ENCODE assay signal across 31 cellular contexts in the genomic region with DNA sequence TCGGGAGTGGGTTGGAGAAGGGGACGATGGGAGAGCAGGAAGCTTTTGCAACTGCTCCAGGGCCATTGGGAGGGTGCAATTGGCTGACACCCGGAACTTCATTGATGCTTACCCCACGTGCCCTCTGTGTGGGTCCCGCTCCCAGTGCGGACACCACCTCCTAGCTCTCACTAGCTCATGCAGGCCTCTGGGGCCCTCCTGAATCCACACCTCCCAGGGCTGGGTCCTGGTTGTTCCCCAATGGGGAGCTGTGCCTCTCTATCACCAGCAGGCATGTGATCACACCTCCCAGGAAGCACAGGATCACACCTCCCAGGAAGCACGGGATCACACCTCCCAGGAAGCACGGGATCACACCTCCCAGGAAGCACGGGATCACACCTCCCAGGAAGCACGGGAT. TPM values are rescaled to one million over a fixed set of nuclear protein-coding genes. Genes with fewer than 3 reads are reported as not detected.
"Had no signal": no experiment of that assay in that cellular context is flagged by ENCODE, and none has a peak within 500 bp of the region (broad histone marks: within the 10 kb centered on the region; RNA-seq: fewer than 3 reads in every experiment).

No MANE protein-coding gene starts in this region.

- H3K36me3 Mint-ChIP-seq: naive thymus-derived CD4-positive, alpha-beta T cell; neural progenitor cell; stimulated activated naive B cell treated with anti-CD40 and anti-IgM and Interleukin-4, amounts not matched to agents 10 μg/mL and 1 μg/mL and 100 μg/mL, for 72 hours had no signal

- H2AFZ ChIP-seq: neural progenitor cell, parathyroid adenoma had no signal

- H3K27ac Mint-ChIP-seq: naive thymus-derived CD4-positive, alpha-beta T cell; nephron; neural progenitor cell; progenitor cell of endocrine pancreas; stimulated activated effector memory CD8-positive, alpha-beta T cell treated with anti-CD3 and anti-CD28 coated beads, Interleukin-12 subunit alpha, Interleukin-12 subunit beta, amount 100 ng/mL, for 72 hours; stimulated activated naive B cell treated with anti-CD40 and anti-IgM and Interleukin-4, amounts not matched to agents 10 μg/mL and 1 μg/mL and 100 μg/mL, for 72 hours; stimulated activated naive CD8-positive, alpha-beta T cell treated with anti-CD3 and anti-CD28 coated beads, Interleukin-15, Interleukin-2, amounts not matched to agents 100 ng/mL and 50 ng/mL, for 24 hours had no signal

- ATAC-seq: naive thymus-derived CD4-positive, alpha-beta T cell; psoas muscle; sciatic nerve had no signal

- H3K4me1 ChIP-seq: neural progenitor cell, parathyroid adenoma, psoas muscle, stomach, thyroid gland, upper lobe of left lung, vagina had no signal

- H3K4me3 Mint-ChIP-seq: naive thymus-derived CD4-positive, alpha-beta T cell; nephron; neural progenitor cell; stimulated activated effector memory CD8-positive, alpha-beta T cell treated with anti-CD3 and anti-CD28 coated beads, Interleukin-12 subunit alpha, Interleukin-12 subunit beta, amount 100 ng/mL, for 72 hours; stimulated activated naive B cell treated with anti-CD40 and anti-IgM and Interleukin-4, amounts not matched to agents 10 μg/mL and 1 μg/mL and 100 μg/mL, for 72 hours; stimulated activated naive CD8-positive, alpha-beta T cell treated with anti-CD3 and anti-CD28 coated beads, Interleukin-15, Interleukin-2, amounts not matched to agents 100 ng/mL and 50 ng/mL, for 24 hours had no signal

- H3K4me2 ChIP-seq: neural progenitor cell, smooth muscle cell had no signal

- H3K36me3 ChIP-seq: neural progenitor cell, neutrophil, ovary, thyroid gland, upper lobe of left lung had no signal

- H3K27ac ChIP-seq: neural progenitor cell, neutrophil, ovary, parathyroid adenoma, psoas muscle, skin epidermis, spleen, stomach, thoracic aorta, thyroid gland, tibial nerve, upper lobe of left lung, vagina had no signal

- H3K27me3 Mint-ChIP-seq: naive thymus-derived CD4-positive, alpha-beta T cell; progenitor cell of endocrine pancreas; stimulated activated naive B cell treated with anti-CD40 and anti-IgM and Interleukin-4, amounts not matched to agents 10 μg/mL and 1 μg/mL and 100 μg/mL, for 72 hours; stimulated activated naive CD8-positive, alpha-beta T cell treated with anti-CD3 and anti-CD28 coated beads, Interleukin-15, Interleukin-2, amounts not matched to agents 100 ng/mL and 50 ng/mL, for 24 hours had no signal

- H3K27me3 ChIP-seq: neural progenitor cell, ovary, thyroid gland, tibial nerve, upper lobe of left lung, vagina had no signal

- H3K9me3 Mint-ChIP-seq: naive thymus-derived CD4-positive, alpha-beta T cell; nephron; stimulated activated effector memory CD8-positive, alpha-beta T cell treated with anti-CD3 and anti-CD28 coated beads, Interleukin-12 subunit alpha, Interleukin-12 subunit beta, amount 100 ng/mL, for 72 hours; stimulated activated naive B cell treated with anti-CD40 and anti-IgM and Interleukin-4, amounts not matched to agents 10 μg/mL and 1 μg/mL and 100 μg/mL, for 72 hours; stimulated activated naive CD8-positive, alpha-beta T cell treated with anti-CD3 and anti-CD28 coated beads, Interleukin-15, Interleukin-2, amounts not matched to agents 100 ng/mL and 50 ng/mL, for 24 hours had no signal

- H3K4me3 ChIP-seq: neural progenitor cell, ovary, psoas muscle, skin epidermis, smooth muscle cell, spleen, stomach, thoracic aorta, thyroid gland, tibial nerve, upper lobe of left lung, vagina had no signal

- H3K9ac ChIP-seq: neural progenitor cell, parathyroid adenoma had no signal

- H3K9me3 ChIP-seq: neutrophil, ovary, psoas muscle, thoracic aorta, thyroid gland, vagina had no signal

- DNase-seq: naive thymus-derived CD4-positive, alpha-beta T cell; nucleus accumbens; ovary; psoas muscle; spleen; stimulated activated CD4-positive, alpha-beta T cell treated with anti-CD3 and anti-CD28 coated beads, Interleukin-12 subunit alpha, Interleukin-12 subunit beta, amount 100 ng/mL, for 4 hours; stimulated activated CD4-positive, alpha-beta T cell treated with anti-CD3 and anti-CD28 coated beads, Interleukin-1b, Interleukin-23, amount 100 ng/mL, for 48 hours; stimulated activated CD4-positive, alpha-beta T cell treated with anti-CD3 and anti-CD28 coated beads, Interleukin-4, amount 100 ng/mL, for 1 hour; stimulated activated naive B cell treated with anti-CD40 and anti-IgM and Interleukin-4, amounts not matched to agents 10 μg/mL and 1 μg/mL and 100 μg/mL, for 72 hours; stimulated activated naive CD4-positive, alpha-beta T cell treated with Interleukin-2 at 50 U/mL for 16 hours; stomach; thyroid gland; trophoblast cell had no signal

- H3K79me2 ChIP-seq: parathyroid adenoma had no signal

- H3K4me1 Mint-ChIP-seq: naive thymus-derived CD4-positive, alpha-beta T cell; nephron; stimulated activated effector memory CD8-positive, alpha-beta T cell treated with anti-CD3 and anti-CD28 coated beads, Interleukin-12 subunit alpha, Interleukin-12 subunit beta, amount 100 ng/mL, for 72 hours; stimulated activated naive B cell treated with anti-CD40 and anti-IgM and Interleukin-4, amounts not matched to agents 10 μg/mL and 1 μg/mL and 100 μg/mL, for 72 hours had no signal

RNA-seq across cellular contexts. Expression of gene FCN2, which starts 32.1 kb away (rescaled TPM):
- total RNA-seq: naive thymus-derived CD4-positive, alpha-beta T cell; progenitor cell of endocrine pancreas; psoas muscle; renal cortical epithelial cell; right cardiac atrium; sciatic nerve; smooth muscle cell; stomach; temporal lobe; thoracic aorta; upper lobe of left lung; vagina had no signal
- polyA plus RNA-seq: naive thymus-derived CD4-positive, alpha-beta T cell; neural cell; smooth muscle cell had no signal
